ENCODE assay signal across 9 cellular contexts in the genomic region with DNA sequence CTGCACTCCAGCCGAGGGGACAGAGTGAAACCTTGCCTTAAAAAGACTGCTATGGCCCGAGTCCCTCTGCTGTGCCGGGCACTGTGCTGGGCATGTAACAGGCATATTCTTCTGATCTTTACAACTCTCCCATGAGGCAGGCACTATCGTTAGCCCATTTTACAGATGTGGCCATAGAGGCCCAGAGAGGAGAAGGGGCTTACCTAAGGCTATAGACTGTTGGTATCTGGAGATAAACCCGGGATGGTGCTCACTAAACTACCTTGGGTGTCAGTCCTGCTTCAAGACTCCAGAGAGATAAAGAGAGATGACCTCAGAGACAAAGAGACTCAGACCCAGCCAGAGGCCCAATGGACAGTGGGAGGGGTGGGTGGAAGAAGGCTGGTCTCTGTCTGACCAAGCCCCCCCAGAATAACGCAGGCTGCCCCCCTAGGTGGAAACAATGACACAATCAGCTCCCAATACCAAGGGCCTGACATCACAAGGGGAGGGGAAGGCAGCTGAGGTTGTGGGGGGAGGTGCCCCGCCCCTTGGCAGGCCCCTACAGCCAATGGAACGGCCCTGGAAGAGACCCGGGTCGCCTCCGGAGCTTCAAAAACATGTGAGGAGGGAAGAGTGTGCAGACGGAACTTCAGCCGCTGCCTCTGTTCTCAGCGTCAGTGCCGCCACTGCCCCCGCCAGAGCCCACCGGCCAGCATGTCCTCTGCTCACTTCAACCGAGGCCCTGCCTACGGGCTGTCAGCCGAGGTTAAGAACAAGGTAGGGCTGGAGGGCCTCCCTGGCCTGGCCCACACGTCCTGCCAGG. TPM values are rescaled to one million over a fixed set of nuclear protein-coding genes. Genes with fewer than 3 reads are reported as not detected.
A peak's percentile ranks its signal among the peaks of the same experiment; 100 is the strongest.
DNase-seq lines count a peak whose midpoint lies in the region; ATAC-seq, FAIRE-seq and TF ChIP-seq lines count a peak whose summit lies in the region.
"Had no signal": no experiment of that assay in that cellular context is flagged by ENCODE, and none has a peak within 500 bp of the region (broad histone marks: within the 10 kb centered on the region; RNA-seq: fewer than 3 reads in every experiment).

A gene (plus strand): TSS at position 620 of the 805 bp plus-strand sequence. CDS start 77 bp downstream, at position 697.

- TF ChIP-seq CTCF in Peyer's patch (IDR thresholded peaks at IDR 0.05) (no peak), nephron progenitor cell (IDR thresholded peaks at IDR 0.05) (no peak)

- H3K4me1 Mint-ChIP-seq in nephron progenitor cell: peaks cover 31% of the 10 kb centered on the region
- peaks cover 4% of the 10 kb centered on the region for H3K4me1 Mint-ChIP-seq in activated CD4-positive, alpha-beta memory T cell treated with anti-CD3 and anti-CD28 coated beads for 36 hours (ENCODE audit: low read depth)

- no peaks in the 10 kb centered on the region for H3K9me3 Mint-ChIP-seq in nephron progenitor cell
- H3K9me3 Mint-ChIP-seq in activated CD4-positive, alpha-beta memory T cell treated with anti-CD3 and anti-CD28 coated beads for 36 hours: no peaks in the 10 kb centered on the region

- no peaks in the 10 kb centered on the region for H3K9me3 ChIP-seq in Peyer's patch

- no peaks in the 10 kb centered on the region for H3K36me3 Mint-ChIP-seq in nephron progenitor cell (ENCODE audit: low read depth)
- H3K36me3 Mint-ChIP-seq in activated CD4-positive, alpha-beta memory T cell treated with anti-CD3 and anti-CD28 coated beads for 36 hours: no peaks in the 10 kb centered on the region

- H3K4me1 ChIP-seq in Peyer's patch: peaks cover 0 to 12% (median 0%) of the 10 kb centered on the region in 4 donors

- peak within 1 kb of the TSS; percentile 42 to 93 (median 74) for H3K27ac ChIP-seq in Peyer's patch

- H3K4me3 Mint-ChIP-seq in nephron progenitor cell: peak within 1 kb of the TSS; percentile 60
- H3K4me3 Mint-ChIP-seq in activated CD4-positive, alpha-beta memory T cell treated with anti-CD3 and anti-CD28 coated beads for 36 hours: no peak within 1 kb of the TSS

- peaks cover 21% of the 10 kb centered on the region for H3K27me3 Mint-ChIP-seq in nephron progenitor cell (ENCODE audit: low read depth, poor library complexity)
- H3K27me3 Mint-ChIP-seq in activated CD4-positive, alpha-beta memory T cell treated with anti-CD3 and anti-CD28 coated beads for 36 hours: peaks cover 19% of the 10 kb centered on the region

- no peak for FAIRE-seq in GM19239 (lab: Jason Lieb, UNC)

- CTCF ChIA-PET in activated CD4-positive, alpha-beta memory T cell treated with anti-CD3 and anti-CD28 coated beads for 36 hours (lab: Charles Lee): interaction anchor here (1.3 kb wide), 1 partner anchor 21 kb away, joined by 4 read pairs; a partner anchor contains a TSS

- H3K27ac Mint-ChIP-seq in nephron progenitor cell: peak within 1 kb of the TSS; percentile 77
- no peak within 1 kb of the TSS for H3K27ac Mint-ChIP-seq in activated CD4-positive, alpha-beta memory T cell treated with anti-CD3 and anti-CD28 coated beads for 36 hours

- DNase-seq in AG08395 (ENCODE audit: low spot score) (peak; percentile 89), Peyer's patch (peak in 1 of 3 donors; percentile 66), fibroblast of the conjunctiva (ENCODE audit: low read depth) (peak; percentile 37), nephron progenitor cell (peak; percentile 62), HK-2 (ENCODE audit: unreplicated experiment) (no peak), GM19239 (ENCODE audit: insufficient read length, low spot score) (no peak)
- no peak for DNase-seq in activated CD4-positive, alpha-beta memory T cell treated with anti-CD3 and anti-CD28 coated beads for 36 hours
- DNase-seq: effector CD4-positive, alpha-beta T cell had no signal

- intact Hi-C loops in activated CD4-positive, alpha-beta memory T cell treated with anti-CD3 and anti-CD28 coated beads for 36 hours (cut with micrococcal nuclease): no loop called here

- H3K36me3 ChIP-seq in Peyer's patch: no peaks in the 10 kb centered on the region

- POLR2A ChIA-PET in activated CD4-positive, alpha-beta memory T cell treated with anti-CD3 and anti-CD28 coated beads for 36 hours (lab: Charles Lee): interaction anchor here (0.6 kb wide), 1 partner anchor 45 kb away, joined by 3 read pairs; no protein-coding TSS in a partner anchor

- no peak for ATAC-seq in HG03097 (IDR thresholded peaks at IDR 0.05; ENCODE audit: low FRiP score, unreplicated experiment)

- no peaks in the 10 kb centered on the region for H3K27me3 ChIP-seq in Peyer's patch

- TF ChIP-seq POLR2A in Peyer's patch (IDR thresholded peaks at IDR 0.05): peak in 1 of 2 donors; percentile 27

- peak within 1 kb of the TSS; percentile 9 to 50 (median 18) for H3K4me3 ChIP-seq in Peyer's patch

RNA-seq across cellular contexts. Expression of the gene that starts here (rescaled TPM):
- total RNA-seq in Peyer's patch: 10 to 100 TPM; 21.2 to 88.2 (median 25.7) TPM
- not detected for total RNA-seq in activated CD4-positive, alpha-beta memory T cell treated with anti-CD3 and anti-CD28 coated beads for 36 hours

Comparison
In these comparisons a context has a peak if more than half of its experiments do, and no peak if none do; other contexts are left out.
1. RNA of the gene that starts here (total RNA-seq): 21.2 to 88.2 TPM in Peyer's patch; not detected in activated CD4-positive, alpha-beta memory T cell treated with anti-CD3 and anti-CD28 coated beads for 36 hours; every median in the first group is over 10 times any median in the second.
2. DNase-seq: peak in AG08395 (single experiment), fibroblast of the conjunctiva (single experiment) and nephron progenitor cell (single experiment); none in activated CD4-positive, alpha-beta memory T cell treated with anti-CD3 and anti-CD28 coated beads for 36 hours (single experiment), HK-2 (single experiment) and GM19239 (single experiment).